8 cellular contexts compared by ENCODE assay signal in the genomic region with DNA sequence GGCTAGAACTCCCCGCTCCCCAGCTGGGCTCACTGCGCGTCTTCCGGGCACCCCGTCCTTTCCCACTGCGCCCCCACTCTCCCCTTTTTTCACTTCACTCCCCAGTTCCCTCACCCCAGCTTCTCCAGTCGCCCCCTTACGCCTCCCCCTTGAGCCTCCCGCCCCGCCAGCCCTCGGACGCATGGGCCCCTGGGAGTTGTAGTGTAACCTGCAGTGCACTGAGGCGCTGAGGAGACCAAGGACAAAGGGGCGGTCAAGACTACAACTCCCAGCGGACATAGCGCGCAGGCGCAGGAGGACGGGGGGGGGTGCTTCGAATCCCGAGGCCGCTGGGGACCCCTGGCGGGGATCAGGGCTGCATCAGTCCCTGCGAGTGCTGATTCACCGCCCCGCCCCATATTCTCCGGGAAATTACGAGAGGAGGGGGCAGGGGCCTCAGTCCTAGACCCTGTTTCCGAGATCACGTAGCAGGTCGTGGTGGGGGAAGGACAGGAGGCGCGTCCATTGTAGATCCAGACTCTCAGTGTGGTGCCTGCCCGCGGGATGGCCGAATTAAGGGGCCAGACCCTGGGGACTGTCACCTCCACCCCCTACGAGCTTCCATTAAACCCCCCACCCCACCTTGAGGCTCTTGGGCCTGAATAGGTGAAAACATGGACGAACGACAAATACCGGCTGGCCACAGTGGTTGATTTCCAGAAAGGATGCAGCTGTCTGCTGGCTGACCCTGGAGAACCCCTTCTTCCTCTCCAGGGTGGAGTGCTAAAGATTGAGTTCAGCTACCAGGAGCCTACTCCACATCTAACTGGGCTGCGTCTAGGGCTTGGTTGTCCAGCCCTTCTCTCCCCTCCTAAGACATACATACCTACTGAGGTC. TPM values are rescaled to one million over a fixed set of nuclear protein-coding genes. Genes with fewer than 3 reads are reported as not detected.
DNase-seq lines count a peak whose midpoint lies in the region; ATAC-seq and TF ChIP-seq lines count a peak whose summit lies in the region.

No MANE protein-coding gene starts in this region.

- ATAC-seq in GM21717 (IDR thresholded peaks at IDR 0.05; ENCODE audit: unreplicated experiment) = peak; percentile 92

- H3K27ac ChIP-seq in mucosa of rectum (ENCODE audit: low read depth in 2 of 2, low read length in 2 of 2) = peak overlapping the region; percentile 95 to 99

- TF ChIP-seq CTCF in epithelial cell of proximal tubule (conservative IDR thresholded peaks at IDR 0.05; ENCODE audit: low read depth, low read length) = peak; percentile 72

- H3K9ac ChIP-seq in mucosa of rectum (ENCODE audit: low read depth in 1 of 2, low read length in 2 of 2) = peak overlapping the region; percentile 90 to 98

- peak overlapping the region; percentile 95 for H3K4me3 ChIP-seq in Jurkat, Clone E6-1 (ENCODE audit: low read length)
- H3K4me3 ChIP-seq in epithelial cell of proximal tubule (ENCODE audit: low read depth, low read length) (peak overlapping the region; percentile 70), mucosa of rectum (ENCODE audit: low read length in 2 of 2) (peak overlapping the region; percentile 84 to 93)

- peaks cover 8 to 24% of the 10 kb centered on the region in 2 donors for H3K4me1 ChIP-seq in mucosa of rectum (ENCODE audit: control insufficient read depth in 2 of 2, insufficient read depth in 2 of 2, low read length in 2 of 2)

- DNase-seq in DMS53 (lab: John Stamatoyannopoulos, UW) (peak; percentile 100), OCI-M2 (lab: John Stamatoyannopoulos, UW; ENCODE audit: unreplicated experiment) (peak; percentile 81), epithelial cell of proximal tubule (ENCODE audit: low read depth) (peak; percentile 76)
- DNase-seq in Jurkat, Clone E6-1 (ENCODE audit: low read depth, low spot score) = peak; percentile 98
- peak; percentile 92 for DNase-seq in activated T-cell treated with anti-CD3 and anti-CD28 coated beads, Interleukin-2, amount 50 U/mL, for 1 hour
- peak; percentile 93 for DNase-seq in stimulated activated CD8-positive, alpha-beta memory T cell treated with anti-CD3 and anti-CD28 coated beads, Interleukin-4, amount 100 ng/mL, for 48 hours

- no peaks in the 10 kb centered on the region for H3K9me3 ChIP-seq in mucosa of rectum (ENCODE audit: control insufficient read depth in 2 of 2, low read length in 2 of 2)

- no peaks in the 10 kb centered on the region for H3K27me3 ChIP-seq in mucosa of rectum (ENCODE audit: control insufficient read depth in 2 of 2, insufficient read depth in 2 of 2, low read length in 2 of 2)

- peaks cover 2 to 3% of the 10 kb centered on the region in 2 donors for H3K36me3 ChIP-seq in mucosa of rectum (ENCODE audit: control insufficient read depth in 2 of 2, insufficient read depth in 2 of 2, low read length in 2 of 2)

RNA-seq across cellular contexts. Expression of gene YWHAG, which starts 0.6 kb away (rescaled TPM):
- polyA plus RNA-seq in Jurkat, Clone E6-1 (2012; ENCODE audit: insufficient read depth, insufficient read length) = 87.8 TPM
- total RNA-seq in epithelial cell of proximal tubule = 71.4 and 74.7 TPM in 2 replicates

RNA-seq across cellular contexts. Expression of gene SSC4D, which starts 50.1 kb away (rescaled TPM):
- 6.2 TPM for polyA plus RNA-seq in Jurkat, Clone E6-1 (2012; ENCODE audit: insufficient read depth, insufficient read length)
- total RNA-seq in epithelial cell of proximal tubule = 1.2 and 2.1 TPM in 2 replicates

RNA-seq across cellular contexts. Expression of gene HSPB1, which starts 56.9 kb away (rescaled TPM):
- polyA plus RNA-seq in Jurkat, Clone E6-1 (2012; ENCODE audit: insufficient read depth, insufficient read length) = 188 TPM
- 199 and 435 TPM in 2 replicates for total RNA-seq in epithelial cell of proximal tubule

Comparison
In these comparisons a context has a peak if more than half of its experiments do, and no peak if none do; other contexts are left out.
1. Peak in every context shown above with its lines: DNase-seq, ATAC-seq, H3K4me3 ChIP-seq and H3K27ac ChIP-seq.